Comparison of ENCODE assay signal across 8 cellular contexts in the genomic region with DNA sequence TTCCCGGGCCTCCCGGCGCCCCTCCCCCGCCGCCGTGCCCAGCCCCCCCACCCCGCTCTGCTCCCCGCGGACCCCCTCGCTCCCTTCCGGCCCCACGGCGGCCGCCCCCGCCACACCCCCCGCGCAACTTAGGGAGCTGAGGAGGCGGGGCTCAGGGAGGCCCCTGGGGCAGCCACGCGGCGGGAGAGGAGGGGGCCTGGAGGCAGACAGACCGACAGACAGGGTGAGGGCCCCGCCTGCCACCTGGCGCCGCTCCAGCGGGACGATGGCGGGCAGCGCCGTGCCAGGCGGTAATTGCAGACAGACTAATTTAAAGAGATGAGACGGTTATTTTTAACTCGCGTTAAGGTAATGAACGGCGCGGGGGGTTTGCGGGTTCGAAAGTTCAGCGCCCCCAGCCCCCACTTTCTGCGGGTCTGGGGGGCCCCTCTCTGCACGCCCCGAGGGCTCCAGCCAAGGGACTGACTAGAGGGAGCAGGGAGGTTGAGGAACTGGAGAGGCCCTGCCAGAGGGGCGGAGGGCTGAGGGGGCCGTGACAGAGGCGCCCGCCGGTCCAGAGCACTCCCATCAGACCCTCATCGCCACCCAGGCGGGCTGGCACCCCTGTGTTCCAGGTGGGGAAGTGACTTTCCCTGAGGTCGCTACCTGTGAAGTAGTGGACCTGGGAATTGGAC. TPM values are rescaled to one million over a fixed set of nuclear protein-coding genes. Genes with fewer than 3 reads are reported as not detected.
DNase-seq lines count a peak whose midpoint lies in the region; ATAC-seq and TF ChIP-seq lines count a peak whose summit lies in the region.

No MANE protein-coding gene starts in this region.

- POLR2A ChIA-PET in CD8-positive, alpha-beta memory T cell (lab: Charles Lee): interaction anchor here (0.6 kb wide), 1 partner anchor 66 kb away, joined by 3 read pairs; no protein-coding TSS in a partner anchor
- POLR2A ChIA-PET in activated CD8-positive, alpha-beta T cell treated with anti-CD3 and anti-CD28 coated beads for 36 hours (lab: Charles Lee): no interaction called here

- peaks cover 33 to 61% of the 10 kb centered on the region in 2 donors for H3K27me3 Mint-ChIP-seq in CD8-positive, alpha-beta memory T cell
- peaks cover 45% of the 10 kb centered on the region for H3K27me3 Mint-ChIP-seq in activated CD8-positive, alpha-beta T cell treated with anti-CD3 and anti-CD28 coated beads for 36 hours

- ATAC-seq in activated CD8-positive, alpha-beta T cell treated with anti-CD3 and anti-CD28 coated beads for 36 hours: peak; percentile 31
- peak; percentile 9 to 35 for ATAC-seq in right cardiac atrium
- no peak for ATAC-seq in GM19035 (IDR thresholded peaks at IDR 0.05; ENCODE audit: unreplicated experiment)
- no peak for ATAC-seq in GM18498 (IDR thresholded peaks at IDR 0.05; ENCODE audit: unreplicated experiment)
- ATAC-seq in GM19455 (IDR thresholded peaks at IDR 0.05; ENCODE audit: unreplicated experiment): no peak

- H3K36me3 Mint-ChIP-seq in CD8-positive, alpha-beta memory T cell: no peaks in the 10 kb centered on the region
- no peaks in the 10 kb centered on the region for H3K36me3 Mint-ChIP-seq in activated CD8-positive, alpha-beta T cell treated with anti-CD3 and anti-CD28 coated beads for 36 hours (ENCODE audit: low read depth)

- peak; percentile 37 to 80 (median 44) for DNase-seq in CD8-positive, alpha-beta memory T cell
- DNase-seq in NCI-H1417 (lab: John Stamatoyannopoulos, UW) (peak; percentile 25 to 91 (median 87)), right cardiac atrium (peak in 2 of 3 donors; percentile 72 to 78)
- DNase-seq in activated CD8-positive, alpha-beta T cell treated with anti-CD3 and anti-CD28 coated beads for 36 hours: peak; percentile 43
- DNase-seq in stimulated activated CD4-positive, alpha-beta T cell treated with anti-CD3 and anti-CD28 coated beads, Interleukin-4, amount 100 ng/mL, for 24 hours: peak; percentile 29

- H3K4me1 Mint-ChIP-seq in CD8-positive, alpha-beta memory T cell: peaks cover 4 to 17% (median 8%) of the 10 kb centered on the region in 3 donors
- H3K4me1 Mint-ChIP-seq in activated CD8-positive, alpha-beta T cell treated with anti-CD3 and anti-CD28 coated beads for 36 hours (ENCODE audit: low read depth): peaks cover 12% of the 10 kb centered on the region

- no peaks in the 10 kb centered on the region for H3K36me3 ChIP-seq in CD8-positive, alpha-beta memory T cell (ENCODE audit: insufficient read depth, low read length)

- H3K27ac Mint-ChIP-seq in CD8-positive, alpha-beta memory T cell: peak overlapping the region in 5 of 8 donors; percentile 17 to 91 (median 58)
- H3K27ac Mint-ChIP-seq in activated CD8-positive, alpha-beta T cell treated with anti-CD3 and anti-CD28 coated beads for 36 hours: no peak overlapping the region

- no peak overlapping the region for H3K27ac ChIP-seq in CD8-positive, alpha-beta memory T cell (ENCODE audit: low read depth, low read length)
- H3K27ac ChIP-seq in right cardiac atrium (ENCODE audit: low read length): no peak overlapping the region

- H3K9me3 ChIP-seq in CD8-positive, alpha-beta memory T cell (ENCODE audit: low read length): no peaks in the 10 kb centered on the region
- no peaks in the 10 kb centered on the region for H3K9me3 ChIP-seq in right cardiac atrium (ENCODE audit: control insufficient read depth, low read length)

- H3K4me3 Mint-ChIP-seq in CD8-positive, alpha-beta memory T cell: peak overlapping the region; percentile 34 to 82 (median 58)
- H3K4me3 Mint-ChIP-seq in activated CD8-positive, alpha-beta T cell treated with anti-CD3 and anti-CD28 coated beads for 36 hours: peak overlapping the region; percentile 52

- peaks cover 22% of the 10 kb centered on the region for H3K4me1 ChIP-seq in CD8-positive, alpha-beta memory T cell (ENCODE audit: insufficient read depth, low read length)
- H3K4me1 ChIP-seq in right cardiac atrium (ENCODE audit: control insufficient read depth, insufficient read depth, low read length): peaks cover 2% of the 10 kb centered on the region

- peaks cover 16% of the 10 kb centered on the region for H3K27me3 ChIP-seq in CD8-positive, alpha-beta memory T cell (ENCODE audit: insufficient read depth, low read length, poor library complexity, severe bottlenecking)
- H3K27me3 ChIP-seq in right cardiac atrium (ENCODE audit: control insufficient read depth, insufficient read depth): no peaks in the 10 kb centered on the region

- CTCF ChIA-PET in CD8-positive, alpha-beta memory T cell (lab: Charles Lee): no interaction called here
- CTCF ChIA-PET in activated CD8-positive, alpha-beta T cell treated with anti-CD3 and anti-CD28 coated beads for 36 hours (lab: Charles Lee): interaction anchor here (1.1 to 1.8 kb wide), 3 partner anchors 22 to 83 kb away, joined by 3 to 4 read pairs (median 3); no protein-coding TSS in a partner anchor

- no peak for TF ChIP-seq CTCF in activated CD8-positive, alpha-beta T cell treated with anti-CD3 and anti-CD28 coated beads for 36 hours (IDR thresholded peaks at IDR 0.05)

- 5% methylated on average over 51 of the region's 51 CpGs for WGBS in right cardiac atrium

- H3K9me3 Mint-ChIP-seq in CD8-positive, alpha-beta memory T cell: no peaks in the 10 kb centered on the region
- no peaks in the 10 kb centered on the region for H3K9me3 Mint-ChIP-seq in activated CD8-positive, alpha-beta T cell treated with anti-CD3 and anti-CD28 coated beads for 36 hours

- no peak overlapping the region for H3K4me3 ChIP-seq in CD8-positive, alpha-beta memory T cell (ENCODE audit: low read length)
- H3K4me3 ChIP-seq in right cardiac atrium (ENCODE audit: low read length): peak overlapping the region; percentile 55

- intact Hi-C loops in activated CD8-positive, alpha-beta T cell treated with anti-CD3 and anti-CD28 coated beads for 36 hours (cut with micrococcal nuclease): no loop called here
- intact Hi-C loops in right cardiac atrium (cut with DNase I): no loop called here

RNA-seq across cellular contexts. Expression of a gene that starts 5.3 kb away (rescaled TPM):
- total RNA-seq in CD8-positive, alpha-beta memory T cell: under 1 TPM in 1 of 2 experiments, not detected in 1; 0.11 TPM
- not detected for polyA plus RNA-seq in CD8-positive, alpha-beta memory T cell
- under 1 TPM; 0.49 to 0.68 TPM for total RNA-seq in activated CD8-positive, alpha-beta T cell treated with anti-CD3 and anti-CD28 coated beads for 36 hours
- 1 to 10 TPM; 1.9 to 7.0 (median 5.3) TPM for total RNA-seq in right cardiac atrium
- polyA plus RNA-seq in right cardiac atrium: 1.1 TPM

Comparison
In these comparisons a context has a peak if more than half of its experiments do, and no peak if none do; other contexts are left out.
1. DNase-seq: peak in every context shown above with its lines; median percentile 87 in NCI-H1417; 75 in right cardiac atrium; 44 in CD8-positive, alpha-beta memory T cell; 43 in activated CD8-positive, alpha-beta T cell treated with anti-CD3 and anti-CD28 coated beads for 36 hours; 29 in stimulated activated CD4-positive, alpha-beta T cell treated with anti-CD3 and anti-CD28 coated beads, Interleukin-4, amount 100 ng/mL, for 24 hours.
2. ATAC-seq: peak in activated CD8-positive, alpha-beta T cell treated with anti-CD3 and anti-CD28 coated beads for 36 hours (single experiment) and right cardiac atrium (2 of 2); none in GM19035 (single experiment), GM18498 (single experiment) and GM19455 (single experiment).